9 cellular contexts compared by ENCODE assay signal in the genomic region with DNA sequence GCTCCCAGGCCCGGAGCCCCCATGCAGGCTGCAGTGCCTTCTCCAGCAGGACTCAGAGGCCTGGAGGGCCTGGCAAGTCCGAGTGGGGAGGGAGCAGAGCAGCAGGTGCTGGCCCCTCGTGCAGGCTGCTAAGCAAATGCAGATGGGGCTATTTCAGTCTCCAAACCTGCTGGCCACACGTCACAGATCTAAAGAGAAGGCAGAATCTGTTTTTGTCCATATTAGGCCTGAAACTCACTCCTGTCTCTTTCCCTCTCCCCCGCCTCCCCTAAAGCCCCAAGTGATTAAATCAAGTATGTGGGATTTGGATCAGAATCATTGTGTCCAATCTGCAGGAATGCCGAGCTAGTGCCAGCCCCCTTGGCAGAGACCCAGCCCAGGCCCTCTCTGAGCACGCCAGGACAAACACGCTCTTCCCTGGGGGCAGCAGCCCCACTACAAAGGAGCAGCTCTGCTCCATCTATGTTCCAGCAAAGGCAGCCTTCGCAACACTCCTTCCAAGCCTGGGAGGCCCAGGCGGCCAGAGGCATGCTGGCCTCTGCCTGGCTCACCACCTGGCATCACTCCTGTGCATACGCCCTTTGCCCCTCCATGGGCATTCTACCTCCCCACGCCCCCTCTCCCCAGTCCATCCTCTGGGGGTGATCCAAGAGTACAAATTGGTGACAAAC. TPM values are rescaled to one million over a fixed set of nuclear protein-coding genes. Genes with fewer than 3 reads are reported as not detected.
DNase-seq lines count a peak whose midpoint lies in the region; TF ChIP-seq lines count a peak whose summit lies in the region.
"Had no signal": no experiment of that assay in that cellular context is flagged by ENCODE, and none has a peak within 500 bp of the region (broad histone marks: within the 10 kb centered on the region; RNA-seq: fewer than 3 reads in every experiment).

No MANE protein-coding gene starts in this region.

- no peaks in the 10 kb centered on the region for H3K79me1 ChIP-seq in H9 (ENCODE audit: insufficient read depth, low read depth, low read length, poor library complexity, severe bottlenecking)

- no peaks in the 10 kb centered on the region for H3K27me3 ChIP-seq in H9 (ENCODE audit: insufficient read depth, low read length)
- H3K27me3 ChIP-seq in layer of hippocampus (ENCODE audit: control insufficient read depth, insufficient read depth, low read length), result no peaks in the 10 kb centered on the region

- H3K4me1 ChIP-seq in H9 (ENCODE audit: insufficient read depth, low read length), result no peaks in the 10 kb centered on the region

- H3K27me3 Mint-ChIP-seq in H9 (ENCODE audit: low read depth), result no peaks in the 10 kb centered on the region

- H3K4me3 Mint-ChIP-seq in H9, result no peak overlapping the region; a peak in 1 of 5 replicates

- H3K79me2 ChIP-seq in H9 (ENCODE audit: insufficient read depth, low read length), result no peaks in the 10 kb centered on the region

- H3K18ac ChIP-seq in H9 (ENCODE audit: insufficient read length, low read depth, low read length), result peak overlapping the region; percentile 8

- H2BK120ac ChIP-seq in H9 (ENCODE audit: low read depth, low read length, poor library complexity, severe bottlenecking), result no peak overlapping the region

- no peak overlapping the region for H2AK5ac ChIP-seq in H9 (ENCODE audit: insufficient read length, low read length)

- H3K36me3 Mint-ChIP-seq in H9 (ENCODE audit: insufficient read depth in 1 of 3, low read depth in 3 of 3), result peaks cover 12 to 22% (median 13%) of the 10 kb centered on the region in 3 experiments

- no peaks in the 10 kb centered on the region for H3K9me3 ChIP-seq in H9 (ENCODE audit: control insufficient read depth, low read depth, low read length)

- no peak overlapping the region for H3T11ph ChIP-seq in H9 (ENCODE audit: low read length)

- no peak overlapping the region for H2AFZ ChIP-seq in H9 (ENCODE audit: low read length)

- peaks cover 23 to 24% of the 10 kb centered on the region in 2 experiments for H3K4me1 Mint-ChIP-seq in H9

- H3K9me3 Mint-ChIP-seq in H9, result no peaks in the 10 kb centered on the region; a peak in 1 of 5 replicates

- no peak overlapping the region for H3K9ac ChIP-seq in H9 (ENCODE audit: extremely low read depth, insufficient read length, low read length)

- WGBS in H9 (ENCODE audit: extremely low coverage, insufficient read length, low lambda C conversion rate), result no CpG with 5 or more reads among the region's 12 CpGs

- TF ChIP-seq CTCF in H9 (conservative IDR thresholded peaks at IDR 0.05), result no peak

- H4K91ac ChIP-seq in H9 (ENCODE audit: insufficient read length, low read depth, low read length), result no peak overlapping the region

- peak overlapping the region; percentile 82; the same call in 1 of the 2 replicates for H3K14ac ChIP-seq in H9 (ENCODE audit: insufficient read depth, low read length)

- H2BK20ac ChIP-seq in H9 (ENCODE audit: low read depth, low read length, poor library complexity, severe bottlenecking), result no peak overlapping the region

- H2BK5ac ChIP-seq in H9 (ENCODE audit: insufficient read length, low read length), result no peak overlapping the region

- no peak overlapping the region for H2BK12ac ChIP-seq in H9 (ENCODE audit: insufficient read length, low read depth, low read length)

- no peak overlapping the region for H3K23ac ChIP-seq in H9 (ENCODE audit: insufficient read length, low read depth, low read length)

- H3K27ac ChIP-seq in H9 (ENCODE audit: insufficient read length, low read depth, low read length), result no peak overlapping the region
- peak overlapping the region; percentile 66 for H3K27ac ChIP-seq in caudate nucleus (ENCODE audit: low read depth, low read length)
- peak overlapping the region; percentile 81 for H3K27ac ChIP-seq in layer of hippocampus (ENCODE audit: low read depth, low read length)

- peak; percentile 50 for DNase-seq in H9
- peak in 19 of 61 donors; percentile 12 to 67 (median 31) for DNase-seq in caudate nucleus (lab: John Stamatoyannopoulos, UW)
- DNase-seq in stromal cell of bone marrow (ENCODE audit: low read depth), result peak; percentile 83
- DNase-seq in MV-4-11 (lab: John Stamatoyannopoulos, UW), result no peak
- DNase-seq in pons (ENCODE audit: low spot score), result no peak
- no peak for DNase-seq in CD1c-positive myeloid dendritic cell (ENCODE audit: extremely low spot score)
- no peak for DNase-seq in activated T-cell treated with anti-CD3 and anti-CD28 coated beads, Interleukin-2, amount 50 U/mL, for 1 hour
- DNase-seq: NCI-H1105 treated with DMSO at 0.1 percent for 48 hours had no signal

- no peak overlapping the region for H3K4ac ChIP-seq in H9 (ENCODE audit: low read depth, low read length)

- no peaks in the 10 kb centered on the region for H3K23me2 ChIP-seq in H9 (ENCODE audit: insufficient read length, low read depth, low read length, poor library complexity, severe bottlenecking)

- no peaks in the 10 kb centered on the region for H4K20me1 ChIP-seq in H9 (ENCODE audit: control insufficient read depth, insufficient read depth, insufficient read length)

- H3K4me2 ChIP-seq in H9 (ENCODE audit: insufficient read depth, insufficient read length, low read length), result no peak overlapping the region

- H4K5ac ChIP-seq in H9 (ENCODE audit: insufficient read length, low read depth, low read length), result no peak overlapping the region

- H2BK15ac ChIP-seq in H9 (ENCODE audit: low read depth, low read length), result no peak overlapping the region

- no peak overlapping the region for H3K56ac ChIP-seq in H9 (ENCODE audit: insufficient read length, low read depth, low read length)

- peak overlapping the region; percentile 80 to 95 (median 95) for H3K27ac Mint-ChIP-seq in H9

- no peak overlapping the region for H4K8ac ChIP-seq in H9 (replicated peaks; ENCODE audit: insufficient read length, low read depth, low read length)

RNA-seq across cellular contexts. Expression of a gene that starts 26.5 kb away (rescaled TPM):
- 1,150 and 1,152 TPM in 2 replicates for total RNA-seq in H9 (2021)

RNA-seq across cellular contexts. Expression of a gene that starts 26.7 kb away (rescaled TPM):
- 2.0 and 2.1 TPM in 2 replicates for total RNA-seq in H9 (2021)

Comparison
In these comparisons a context has a peak if more than half of its experiments do, and no peak if none do; other contexts are left out.
1. DNase-seq: peak in H9 (single experiment) and stromal cell of bone marrow (single experiment); none in MV-4-11 (single experiment), pons (single experiment), CD1c-positive myeloid dendritic cell (single experiment) and activated T-cell treated with anti-CD3 and anti-CD28 coated beads, Interleukin-2, amount 50 U/mL, for 1 hour (single experiment).